32 cellular contexts compared by ENCODE assay signal in genomic region chr14:43449291-43449690, GRCh38.
A peak's percentile ranks its signal among the peaks of the same experiment; 100 is the strongest.
DNase-seq lines count a peak whose midpoint lies in the region; ATAC-seq, FAIRE-seq and TF ChIP-seq lines count a peak whose summit lies in the region.
"Had no signal": no experiment of that assay in that cellular context is flagged by ENCODE, and none has a peak within 500 bp of the region (broad histone marks: within the 10 kb centered on the region; RNA-seq: fewer than 3 reads in every experiment).

No MANE protein-coding gene starts in this region.

- H3K9me3 ChIP-seq in small intestine (ENCODE audit: control insufficient read depth, low read depth): no peaks in the 10 kb centered on the region
- H3K9me3 ChIP-seq: BE2C, HAP-1, SK-N-SH, transverse colon had no signal

- H3K27ac ChIP-seq in small intestine (ENCODE audit: low read depth in 1 of 2, low read length in 1 of 2): no peak overlapping the region
- H3K27ac ChIP-seq: KMS-11, RWPE1, transverse colon had no signal

- WGBS in small intestine, 3 donors: 39 to 63% (median 56%) methylated on average over 5 of the region's 5 CpGs

- peaks cover 16 to 23% of the 10 kb centered on the region in 2 donors for H3K9me3 Mint-ChIP-seq in stimulated activated naive CD8-positive, alpha-beta T cell treated with anti-CD3 and anti-CD28 coated beads, Interleukin-15, amount 100 ng/mL, for 72 hours
- H3K9me3 Mint-ChIP-seq in CD14-positive monocyte: peaks cover 0 to 11% (median 3%) of the 10 kb centered on the region in 7 donors

- H3K27me3 Mint-ChIP-seq in stimulated activated naive CD8-positive, alpha-beta T cell treated with anti-CD3 and anti-CD28 coated beads, Interleukin-15, amount 100 ng/mL, for 72 hours: no peaks in the 10 kb centered on the region
- no peaks in the 10 kb centered on the region for H3K27me3 Mint-ChIP-seq in CD14-positive monocyte (ENCODE audit: low read depth in 3 of 3)
- H3K27me3 Mint-ChIP-seq: activated CD4-positive, alpha-beta memory T cell treated with anti-CD3 and anti-CD28 coated beads for 36 hours; brain; CD8-positive, alpha-beta memory T cell; natural killer cell treated with Interleukin-12 subunit alpha and Interleukin-12 subunit beta and Interleukin-15 and Interleukin-18, amount 100 ng/mL, for 72 hours had no signal

- FAIRE-seq in endometrium (lab: Jason Lieb, UNC) (peak; percentile 100), small intestine (lab: Jason Lieb, UNC) (no peak)
- FAIRE-seq: endothelial cell of umbilical vein had no signal

- H3K4me1 Mint-ChIP-seq in stimulated activated naive CD8-positive, alpha-beta T cell treated with anti-CD3 and anti-CD28 coated beads, Interleukin-15, amount 100 ng/mL, for 72 hours: no peaks in the 10 kb centered on the region
- H3K4me1 Mint-ChIP-seq in CD14-positive monocyte: no peaks in the 10 kb centered on the region
- H3K4me1 Mint-ChIP-seq: brain; CD8-positive, alpha-beta memory T cell; immature natural killer cell; stimulated activated effector memory CD8-positive, alpha-beta T cell treated with anti-CD3 and anti-CD28 coated beads, Interleukin-12 subunit alpha, Interleukin-12 subunit beta, amount 100 ng/mL, for 72 hours had no signal

- TF ChIP-seq CTCF in CD14-positive monocyte (IDR thresholded peaks at IDR 0.05): no peak

- H3K36me3 ChIP-seq in small intestine (ENCODE audit: control insufficient read depth in 2 of 2, insufficient read depth in 2 of 2, low read length in 2 of 2): no peaks in the 10 kb centered on the region
- H3K36me3 ChIP-seq: BE2C, HAP-1, transverse colon had no signal

- no peak overlapping the region for H3K27ac Mint-ChIP-seq in stimulated activated naive CD8-positive, alpha-beta T cell treated with anti-CD3 and anti-CD28 coated beads, Interleukin-15, amount 100 ng/mL, for 72 hours
- H3K27ac Mint-ChIP-seq in CD14-positive monocyte: no peak overlapping the region
- H3K27ac Mint-ChIP-seq: activated CD4-positive, alpha-beta memory T cell treated with anti-CD3 and anti-CD28 coated beads for 36 hours; activated naive CD4-positive, alpha-beta T cell treated with anti-CD3 and anti-CD28 coated beads for 36 hours; activated T-helper 1 cell treated with anti-CD3 and anti-CD28 coated beads, Interleukin-12 subunit alpha, Interleukin-12 subunit beta, Interleukin-2, Interleukin-4 antibody, amounts not matched to agents 30 ng/mL and 10 ng/mL and 1 ng/mL, durations not matched to agents 14 hours and 24 hours and 36 hours; brain; CD8-positive, alpha-beta memory T cell; immature natural killer cell; natural killer cell treated with Interleukin-12 subunit alpha and Interleukin-12 subunit beta and Interleukin-15 and Interleukin-18, amount 100 ng/mL, for 72 hours; stimulated activated effector memory CD8-positive, alpha-beta T cell treated with anti-CD3 and anti-CD28 coated beads, Interleukin-12 subunit alpha, Interleukin-12 subunit beta, amount 100 ng/mL, for 72 hours; T-helper 1 cell treated with Interleukin-12 subunit alpha and Interleukin-12 subunit beta and Interleukin-4 antibody, amounts not matched to agents 30 μg/mL and 1 μg/mL, for 36 hours had no signal

- H3K27me3 ChIP-seq in small intestine (ENCODE audit: control insufficient read depth in 2 of 2, insufficient read depth in 2 of 2, low read length in 2 of 2): no peaks in the 10 kb centered on the region
- H3K27me3 ChIP-seq: BE2C, transverse colon had no signal

- ATAC-seq in stimulated activated naive CD8-positive, alpha-beta T cell treated with anti-CD3 and anti-CD28 coated beads, Interleukin-15, amount 100 ng/mL, for 72 hours: no peak
- ATAC-seq: activated CD4-positive, CD25-positive, alpha-beta regulatory T cell treated with anti-CD3 and anti-CD28 coated beads, Interleukin-2, amount 50 U/mL, for 24 hours; left cardiac atrium; mucosa of descending colon; natural killer cell treated with Interleukin-12 subunit alpha and Interleukin-12 subunit beta and Interleukin-15 and Interleukin-18, amount 100 ng/mL, for 72 hours; stimulated activated effector memory CD8-positive, alpha-beta T cell treated with anti-CD3 and anti-CD28 coated beads, Interleukin-12 subunit alpha, Interleukin-12 subunit beta, amount 100 ng/mL, for 72 hours had no signal

- no peak overlapping the region for H3K4me3 ChIP-seq in small intestine (ENCODE audit: low read depth in 1 of 2, low read length in 2 of 2)
- H3K4me3 ChIP-seq: HAP-1, mucosa of descending colon, transverse colon had no signal

- no peaks in the 10 kb centered on the region for H3K4me1 ChIP-seq in small intestine (ENCODE audit: control insufficient read depth in 2 of 2, insufficient read depth in 1 of 2, low read depth in 1 of 2, low read length in 1 of 2)
- H3K4me1 ChIP-seq: BE2C, HAP-1, transverse colon had no signal

- H3K4me3 Mint-ChIP-seq in stimulated activated naive CD8-positive, alpha-beta T cell treated with anti-CD3 and anti-CD28 coated beads, Interleukin-15, amount 100 ng/mL, for 72 hours: no peak overlapping the region
- H3K4me3 Mint-ChIP-seq in CD14-positive monocyte: no peak overlapping the region
- H3K4me3 Mint-ChIP-seq: activated CD4-positive, alpha-beta memory T cell treated with anti-CD3 and anti-CD28 coated beads for 36 hours; activated naive CD4-positive, alpha-beta T cell treated with anti-CD3 and anti-CD28 coated beads for 36 hours; activated T-helper 1 cell treated with anti-CD3 and anti-CD28 coated beads, Interleukin-12 subunit alpha, Interleukin-12 subunit beta, Interleukin-2, Interleukin-4 antibody, amounts not matched to agents 30 ng/mL and 10 ng/mL and 1 ng/mL, durations not matched to agents 14 hours and 24 hours and 36 hours; brain; CD8-positive, alpha-beta memory T cell; immature natural killer cell; natural killer cell treated with Interleukin-12 subunit alpha and Interleukin-12 subunit beta and Interleukin-15 and Interleukin-18, amount 100 ng/mL, for 72 hours; stimulated activated effector memory CD8-positive, alpha-beta T cell treated with anti-CD3 and anti-CD28 coated beads, Interleukin-12 subunit alpha, Interleukin-12 subunit beta, amount 100 ng/mL, for 72 hours; T-helper 1 cell treated with Interleukin-12 subunit alpha and Interleukin-12 subunit beta and Interleukin-4 antibody, amounts not matched to agents 30 μg/mL and 1 μg/mL, for 36 hours had no signal

- no peaks in the 10 kb centered on the region for H3K36me3 Mint-ChIP-seq in CD14-positive monocyte
- H3K36me3 Mint-ChIP-seq: activated CD4-positive, alpha-beta memory T cell treated with anti-CD3 and anti-CD28 coated beads for 36 hours; brain; CD8-positive, alpha-beta memory T cell; immature natural killer cell; stimulated activated effector memory CD8-positive, alpha-beta T cell treated with anti-CD3 and anti-CD28 coated beads, Interleukin-12 subunit alpha, Interleukin-12 subunit beta, amount 100 ng/mL, for 72 hours had no signal

- DNase-seq in DMS53 (lab: John Stamatoyannopoulos, UW) (peak; percentile 75), M059J (ENCODE audit: low read depth) (peak; percentile 1), NCI-H510A treated with DMSO at 0.1 percent for 48 hours (lab: John Stamatoyannopoulos, UW) (peak; percentile 52), RPMI8226 (no peak), small intestine (no peak), CD14-positive monocyte (ENCODE audit: low spot score) (no peak)
- no peak for DNase-seq in stimulated activated naive CD8-positive, alpha-beta T cell treated with anti-CD3 and anti-CD28 coated beads, Interleukin-15, amount 100 ng/mL, for 72 hours
- DNase-seq: activated CD4-positive, alpha-beta memory T cell treated with anti-CD3 and anti-CD28 coated beads for 36 hours; activated CD8-positive, alpha-beta memory T cell treated with anti-CD3 and anti-CD28 coated beads, Interleukin-2, amount 50 U/mL, for 4 hours; activated naive CD4-positive, alpha-beta T cell treated with anti-CD3 and anti-CD28 coated beads for 36 hours; BE2C; CD8-positive, alpha-beta memory T cell; DMS79; GDM1; immature natural killer cell; left cardiac atrium; mucosa of descending colon; NCI-H1436 treated with DMSO at 0.1 percent for 48 hours; NCI-H526 treated with DMSO at 0.1 percent for 48 hours; SK-N-SH; transverse colon had no signal

- intact Hi-C loops in CD14-positive monocyte (cut with micrococcal nuclease): no loop called here

Comparison
In these comparisons a context has a peak if more than half of its experiments do, and no peak if none do; other contexts are left out.
1. DNase-seq: peak in DMS53 (single experiment), M059J (single experiment) and NCI-H510A treated with DMSO at 0.1 percent for 48 hours (single experiment); none in RPMI8226 (single experiment), small intestine (single experiment), stimulated activated naive CD8-positive, alpha-beta T cell treated with anti-CD3 and anti-CD28 coated beads, Interleukin-15, amount 100 ng/mL, for 72 hours (0 of 2) and CD14-positive monocyte (single experiment).